In the genomic region with DNA sequence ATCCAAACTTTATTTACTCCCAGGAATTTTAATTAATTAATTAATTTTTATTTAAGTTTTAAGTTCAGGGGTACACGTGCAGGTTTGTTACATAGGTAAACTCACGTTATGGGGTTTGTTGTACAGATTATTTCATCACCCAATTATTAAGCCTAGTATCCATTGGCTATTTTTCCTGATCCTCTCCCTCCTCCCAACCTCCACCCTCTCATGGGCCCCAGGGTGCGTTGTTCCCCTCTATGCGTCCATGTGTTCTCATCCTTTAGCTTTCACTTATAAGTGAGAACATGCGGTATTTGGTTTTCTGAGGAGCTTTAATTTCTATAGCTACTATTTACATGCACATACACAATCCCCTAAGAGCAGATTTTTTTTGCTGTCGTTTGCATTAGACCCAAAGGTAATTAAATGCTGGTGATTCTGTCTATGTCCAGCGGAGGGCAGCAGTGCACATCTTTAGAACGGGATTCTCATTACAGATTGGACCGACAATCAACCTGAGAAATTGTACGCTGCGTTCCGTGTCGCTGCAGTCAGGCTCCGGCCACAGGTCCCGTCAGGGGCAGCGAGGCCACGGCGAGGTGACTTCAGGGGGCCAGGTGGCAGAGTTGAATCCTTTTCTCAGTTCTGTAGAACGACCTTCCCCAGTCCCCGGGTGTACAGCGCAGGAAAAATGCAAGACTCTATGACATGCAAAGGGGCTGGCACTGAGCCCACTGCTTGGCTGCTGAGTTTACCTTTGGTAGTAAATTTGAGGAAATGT, we compare ENCODE assay signal across 8 cellular contexts. TPM values are rescaled to one million over a fixed set of nuclear protein-coding genes. Genes with fewer than 3 reads are reported as not detected.
DNase-seq lines count a peak whose midpoint lies in the region; ATAC-seq, FAIRE-seq and TF ChIP-seq lines count a peak whose summit lies in the region.

No MANE protein-coding gene starts in this region.

- H3K27me3 ChIP-seq in bronchial epithelial cell (ENCODE audit: control insufficient read depth, insufficient read depth, low read length) = no peaks in the 10 kb centered on the region
- H3K27me3 ChIP-seq in keratinocyte (ENCODE audit: control insufficient read depth, extremely low read depth, insufficient read depth, low read length) = peaks cover 9% of the 10 kb centered on the region

- peaks cover 16% of the 10 kb centered on the region for H3K27me3 Mint-ChIP-seq in WTC11 (ENCODE audit: low read depth)

- dilution Hi-C loops in keratinocyte (cut with MboI; ENCODE audit: extremely low pct_ligation_motif_present, low sequenced_read_pairs) = no loop called here

- peak overlapping the region; percentile 59 for H3K4me3 ChIP-seq in AG04449 (ENCODE audit: low read depth, low read length)
- peak overlapping the region; percentile 17 for H3K4me3 ChIP-seq in bronchial epithelial cell (ENCODE audit: low read depth, low read length)
- H3K4me3 ChIP-seq in keratinocyte (ENCODE audit: control insufficient read depth in 2 of 3, extremely low read depth in 1 of 3, insufficient read depth in 2 of 3, low read depth in 1 of 3, low read length in 3 of 3) = peak overlapping the region; percentile 14 to 47 (median 21)

- POLR2A ChIA-PET in AG04449 (lab: Yijun Ruan, JAX) = no interaction called here
- POLR2A ChIA-PET in WTC11 (lab: Charles Lee) = no interaction called here

- no peaks in the 10 kb centered on the region for H3K36me3 Mint-ChIP-seq in WTC11

- H4K20me1 ChIP-seq in keratinocyte (ENCODE audit: control insufficient read depth, extremely low read depth, insufficient read depth, low read length) = no peaks in the 10 kb centered on the region

- H3K79me2 ChIP-seq in keratinocyte (ENCODE audit: control insufficient read depth, insufficient read depth, low read length) = no peaks in the 10 kb centered on the region

- no peaks in the 10 kb centered on the region for H3K9me1 ChIP-seq in keratinocyte (ENCODE audit: control insufficient read depth, extremely low read depth, insufficient read depth, low read length)

- H3K27ac ChIP-seq in keratinocyte (ENCODE audit: control insufficient read depth, insufficient read depth, low read length) = no peak overlapping the region

- ATAC-seq in GM18873 (IDR thresholded peaks at IDR 0.05; ENCODE audit: low FRiP score, unreplicated experiment) (peak; percentile 59), HG03135 (IDR thresholded peaks at IDR 0.05; ENCODE audit: unreplicated experiment) (peak; percentile 86), WTC11 (peak; percentile 89)

- CTCF ChIA-PET in AG04449 (lab: Yijun Ruan, JAX) (interaction anchor here (0.6 to 6.8 kb wide), 18 partner anchors 8 to 922 kb away, joined by 3 to 90 read pairs (median 4); partner anchors contain the start of gene TMEM30B), WTC11 (lab: Charles Lee) (interaction anchor here (1.2 kb wide), 2 partner anchors 10 to 23 kb away, joined by 4 to 9 read pairs; no protein-coding TSS in a partner anchor)

- peak overlapping the region; percentile 59 for H3K4me2 ChIP-seq in keratinocyte (ENCODE audit: control insufficient read depth, extremely low read depth, insufficient read depth, low read depth, low read length)

- H3K9me3 Mint-ChIP-seq in WTC11 = no peaks in the 10 kb centered on the region

- TF ChIP-seq CTCF in AG04449 (IDR thresholded peaks at IDR 0.05; ENCODE audit: insufficient read depth, low read length, missing control alignments) (peak; percentile 67), WTC11 (IDR thresholded peaks at IDR 0.05) (peak; percentile 42), bronchial epithelial cell (IDR thresholded peaks at IDR 0.05; ENCODE audit: insufficient read depth, low read length, severe bottlenecking) (peak; percentile 64), keratinocyte (optimal IDR thresholded peaks at IDR 0.05 in 1 of 3, IDR thresholded peaks at IDR 0.05 in 1 of 3, conservative IDR thresholded peaks at IDR 0.05 in 1 of 3; ENCODE audit: extremely low read depth in 1 of 3, insufficient read depth in 2 of 3, low read length in 3 of 3) (peak; percentile 69 to 83 (median 79))

- H3K4me1 Mint-ChIP-seq in WTC11 = no peaks in the 10 kb centered on the region; the same call in 1 of the 2 replicates

- peak overlapping the region; percentile 50 for H3K4me3 Mint-ChIP-seq in WTC11

- H3K27ac Mint-ChIP-seq in WTC11 = no peak overlapping the region

- H3K9ac ChIP-seq in keratinocyte (ENCODE audit: control insufficient read depth, extremely low read depth, insufficient read depth, low read length) = no peak overlapping the region

- no peaks in the 10 kb centered on the region for H3K36me3 ChIP-seq in bronchial epithelial cell (ENCODE audit: control insufficient read depth, insufficient read depth, low read length)
- no peaks in the 10 kb centered on the region for H3K36me3 ChIP-seq in keratinocyte (ENCODE audit: control insufficient read depth in 2 of 2, extremely low read depth in 1 of 2, insufficient read depth in 2 of 2, low read length in 2 of 2)

- H3K9me3 ChIP-seq in keratinocyte (ENCODE audit: control insufficient read depth, low read depth, low read length) = no peaks in the 10 kb centered on the region

- H2AFZ ChIP-seq in keratinocyte (ENCODE audit: control insufficient read depth, low read length) = peak overlapping the region; percentile 58

- DNase-seq in AG04449 (ENCODE audit: low read depth, low spot score) (no peak), NCI-H2196 (lab: John Stamatoyannopoulos, UW; ENCODE audit: unreplicated experiment) (peak; percentile 91), WTC11 (ENCODE audit: low spot score) (peak; percentile 74), bronchial epithelial cell (ENCODE audit: low read depth) (peak; percentile 75), keratinocyte (ENCODE audit: low read depth, low spot score) (no peak)
- peak; percentile 58 to 64 for DNase-seq in stimulated activated CD4-positive, alpha-beta T cell treated with anti-CD3 and anti-CD28 coated beads, Interleukin-15, amount 100 ng/mL, for 48 hours (ENCODE audit: low read depth in 2 of 2)

- H3K4me1 ChIP-seq in keratinocyte (ENCODE audit: control insufficient read depth, extremely low read depth, insufficient read depth, low read length) = peaks cover 8% of the 10 kb centered on the region

- FAIRE-seq in bronchial epithelial cell (lab: Jason Lieb, UNC) (peak; percentile 73), keratinocyte (lab: Jason Lieb, UNC) (peak; percentile 93)

TF ChIP-seq in WTC11, 78 proteins besides CTCF, POLR2A, EP300 and RAD21 (continues in another document):
- no peak for TF ChIP-seq STAT6 (CRISPR knock-in tag; conservative IDR thresholded peaks at IDR 0.05; ENCODE audit: low read depth)
- no peak for TF ChIP-seq FOXK1 (CRISPR knock-in tag; IDR thresholded peaks at IDR 0.05)
- no peak for TF ChIP-seq MXD4 (CRISPR knock-in tag; IDR thresholded peaks at IDR 0.05; ENCODE audit: borderline replicate concordance)
- TF ChIP-seq IRF2 (CRISPR knock-in tag; IDR thresholded peaks at IDR 0.05; ENCODE audit: borderline replicate concordance, low read depth) = no peak
- no peak for TF ChIP-seq GABPB1 (CRISPR knock-in tag; IDR thresholded peaks at IDR 0.05)
- TF ChIP-seq TCF7 (CRISPR knock-in tag; IDR thresholded peaks at IDR 0.05; ENCODE audit: low read depth) = no peak
- no peak for TF ChIP-seq PRRX2 (CRISPR knock-in tag; IDR thresholded peaks at IDR 0.05)

RNA-seq across cellular contexts. Expression of gene TMEM30B, which starts 11.6 kb away (rescaled TPM):
- total RNA-seq in WTC11 (2021) = 17.2 to 18.0 TPM (median 17.8 TPM) in 3 replicates
- total RNA-seq in bronchial epithelial cell = 10.5 and 15.7 TPM in 2 replicates
- polyA plus RNA-seq in keratinocyte = 5.6 to 8.7 TPM (median 8.1 TPM) in 3 replicates
- 5.7 TPM for polyA plus RNA-seq in keratinocyte (2011; ENCODE audit: low read depth)
- polyA plus RNA-seq in keratinocyte (2011; cell fraction: cytosol; rRNA removed) = 6.8 and 8.1 TPM in 2 replicates
- polyA plus RNA-seq in keratinocyte (2011; cell fraction: nucleus; rRNA removed) = 8.0 and 8.3 TPM in 2 replicates
- polyA plus RNA-seq in keratinocyte (2012; ENCODE audit: low replicate concordance) = 12.9 and 13.9 TPM in 2 replicates
- polyA minus RNA-seq in keratinocyte = 5.2 to 23.4 TPM (median 6.1 TPM) in 3 replicates
- polyA minus RNA-seq in keratinocyte (2011; cell fraction: cytosol; rRNA and poly(A)+ RNA removed) = 25.9 TPM
- polyA minus RNA-seq in keratinocyte (2011; cell fraction: nucleus; rRNA and poly(A)+ RNA removed) = 11.1 and 12.2 TPM in 2 replicates

RNA-seq across cellular contexts. Expression of gene PRKCH, which starts 51.9 kb away (rescaled TPM):
- total RNA-seq in WTC11 (2021) (7.8 to 10.3 TPM (median 8.7 TPM) in 3 replicates), bronchial epithelial cell (24.5 and 52.6 TPM in 2 replicates)
- polyA plus RNA-seq in keratinocyte = 12.0 to 13.7 TPM (median 12.0 TPM) in 3 replicates
- 25.3 TPM for polyA plus RNA-seq in keratinocyte (2011; ENCODE audit: low read depth)
- 11.7 and 12.1 TPM in 2 replicates for polyA plus RNA-seq in keratinocyte (2011; cell fraction: cytosol; rRNA removed)
- 14.1 and 17.1 TPM in 2 replicates for polyA plus RNA-seq in keratinocyte (2011; cell fraction: nucleus; rRNA removed)
- 6.9 and 21.5 TPM in 2 replicates for polyA plus RNA-seq in keratinocyte (2012; ENCODE audit: low replicate concordance)
- 20.1 to 34.5 TPM (median 31.4 TPM) in 3 replicates for polyA minus RNA-seq in keratinocyte
- polyA minus RNA-seq in keratinocyte (2011; cell fraction: cytosol; rRNA and poly(A)+ RNA removed) = 24.6 TPM
- polyA minus RNA-seq in keratinocyte (2011; cell fraction: nucleus; rRNA and poly(A)+ RNA removed) = 18.3 and 32.3 TPM in 2 replicates

Comparison
In these comparisons a context has a peak if more than half of its experiments do, and no peak if none do; other contexts are left out.
1. DNase-seq: peak in NCI-H2196 (single experiment), WTC11 (single experiment), bronchial epithelial cell (single experiment) and stimulated activated CD4-positive, alpha-beta T cell treated with anti-CD3 and anti-CD28 coated beads, Interleukin-15, amount 100 ng/mL, for 48 hours (2 of 2); none in AG04449 (single experiment) and keratinocyte (single experiment).
2. Peak in every context shown above with its lines, with median percentiles within 50 percentile points of each other: H3K4me3 ChIP-seq, CTCF ChIP-seq and ATAC-seq.